28 cellular contexts compared by ENCODE assay signal in the genomic region with DNA sequence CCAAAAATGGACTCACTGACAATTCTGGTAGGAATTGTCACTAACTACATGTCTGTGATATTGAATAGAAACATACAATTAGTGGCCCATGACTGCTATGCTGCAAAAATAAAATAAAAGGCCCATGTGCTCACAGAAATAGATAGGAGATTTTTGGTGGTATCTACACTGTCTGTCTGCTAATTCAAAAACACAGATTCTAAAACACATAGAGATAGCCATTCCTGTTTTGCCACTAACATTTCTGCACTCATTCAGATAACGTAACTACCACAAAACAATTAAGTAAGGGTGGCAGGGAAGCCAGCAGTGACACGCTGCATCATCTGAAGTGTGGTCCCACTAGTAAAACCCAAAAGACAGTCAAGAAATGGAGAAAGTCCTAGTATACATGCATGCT.
"Had no signal": no experiment of that assay in that cellular context is flagged by ENCODE, and none has a peak within 500 bp of the region (broad histone marks: within the 10 kb centered on the region; RNA-seq: fewer than 3 reads in every experiment).

No MANE protein-coding gene starts in this region.

- H3K4me1 Mint-ChIP-seq: activated CD4-positive, alpha-beta memory T cell treated with anti-CD3 and anti-CD28 coated beads, Interleukin-2, amount 10 ng/mL, durations not matched to agents 7 days and 5 days; activated CD4-positive, alpha-beta T cell treated with anti-CD3 and anti-CD28 coated beads, Interleukin-2, amount 10 ng/mL, durations not matched to agents 7 days and 5 days; activated naive CD4-positive, alpha-beta T cell treated with anti-CD3 and anti-CD28 coated beads, Interleukin-2, amount 10 ng/mL, durations not matched to agents 7 days and 5 days; activated naive CD8-positive, alpha-beta T cell treated with anti-CD3 and anti-CD28 coated beads, Interleukin-2, amount 10 ng/mL, durations not matched to agents 7 days and 5 days; endodermal cell had no signal

- H3K27me3 Mint-ChIP-seq: dendritic cell treated with granulocyte-macrophage colony-stimulating factor and Interleukin-4, amounts not matched to agents 40 ng/mL and 50 ng/mL, for 4 days had no signal

- H3K9me3 Mint-ChIP-seq: activated CD4-positive, alpha-beta memory T cell treated with anti-CD3 and anti-CD28 coated beads, Interleukin-2, amount 10 ng/mL, durations not matched to agents 7 days and 5 days; activated CD4-positive, alpha-beta T cell treated with anti-CD3 and anti-CD28 coated beads, Interleukin-2, amount 10 ng/mL, durations not matched to agents 7 days and 5 days; activated naive CD4-positive, alpha-beta T cell treated with anti-CD3 and anti-CD28 coated beads, Interleukin-2, amount 10 ng/mL, durations not matched to agents 7 days and 5 days; activated naive CD4-positive, alpha-beta T cell treated with anti-CD3 and anti-CD28 coated beads, Interleukin-2, amount 50 U/mL, for 72 hours; activated naive CD8-positive, alpha-beta T cell treated with anti-CD3 and anti-CD28 coated beads, Interleukin-2, amount 10 ng/mL, durations not matched to agents 7 days and 5 days; activated T-cell treated with anti-CD3 and anti-CD28 coated beads, Interleukin-2, amount 50 U/mL, for 24 hours; activated T-cell treated with anti-CD3 and anti-CD28 coated beads, Interleukin-2, amount 50 U/mL, for 72 hours; brain; dendritic cell treated with granulocyte-macrophage colony-stimulating factor and Interleukin-4, amounts not matched to agents 40 ng/mL and 50 ng/mL, for 4 days; endodermal cell; WTC11 had no signal

- H3K36me3 Mint-ChIP-seq: activated naive CD4-positive, alpha-beta T cell treated with anti-CD3 and anti-CD28 coated beads, Interleukin-2, amount 10 ng/mL, durations not matched to agents 7 days and 5 days; activated naive CD4-positive, alpha-beta T cell treated with anti-CD3 and anti-CD28 coated beads, Interleukin-2, amount 50 U/mL, for 72 hours; activated naive CD8-positive, alpha-beta T cell treated with anti-CD3 and anti-CD28 coated beads, Interleukin-2, amount 10 ng/mL, durations not matched to agents 7 days and 5 days; brain; WTC11 had no signal

- H3K36me3 ChIP-seq: ascending aorta, breast epithelium, cardiac muscle cell had no signal

- H3K4me3 Mint-ChIP-seq: activated CD4-positive, alpha-beta memory T cell treated with anti-CD3 and anti-CD28 coated beads, Interleukin-2, amount 10 ng/mL, durations not matched to agents 7 days and 5 days; activated CD4-positive, alpha-beta T cell treated with anti-CD3 and anti-CD28 coated beads, Interleukin-2, amount 10 ng/mL, durations not matched to agents 7 days and 5 days; activated naive CD4-positive, alpha-beta T cell treated with anti-CD3 and anti-CD28 coated beads, Interleukin-2, amount 10 ng/mL, durations not matched to agents 7 days and 5 days; activated naive CD8-positive, alpha-beta T cell treated with anti-CD3 and anti-CD28 coated beads, Interleukin-2, amount 10 ng/mL, durations not matched to agents 7 days and 5 days; activated T-cell treated with anti-CD3 and anti-CD28 coated beads, Interleukin-2, amount 50 U/mL, for 24 hours; activated T-cell treated with anti-CD3 and anti-CD28 coated beads, Interleukin-2, amount 50 U/mL, for 72 hours; dendritic cell treated with granulocyte-macrophage colony-stimulating factor and Interleukin-4, amounts not matched to agents 40 ng/mL and 50 ng/mL, for 4 days; endodermal cell; WTC11 had no signal

- H3K27me3 ChIP-seq: ascending aorta, breast epithelium, cardiac muscle cell had no signal

- H3K27ac ChIP-seq: ascending aorta, breast epithelium, cardiac muscle cell, coronary artery, dorsolateral prefrontal cortex, VCaP had no signal

- H3K9me3 ChIP-seq: ascending aorta, breast epithelium had no signal

- H3K4me1 ChIP-seq: ascending aorta, breast epithelium had no signal

- DNase-seq: activated CD4-positive, alpha-beta memory T cell treated with anti-CD3 and anti-CD28 coated beads, Interleukin-2, amount 10 ng/mL, durations not matched to agents 7 days and 5 days; activated CD4-positive, alpha-beta T cell treated with anti-CD3 and anti-CD28 coated beads for 1 hour; activated CD4-positive, alpha-beta T cell treated with anti-CD3 and anti-CD28 coated beads for 4 hours; activated CD4-positive, alpha-beta T cell treated with anti-CD3 and anti-CD28 coated beads, Interleukin-2, amount 10 ng/mL, durations not matched to agents 7 days and 5 days; activated CD4-positive, alpha-beta T cell treated with anti-CD3 and anti-CD28 coated beads, Interleukin-2, amount 50 U/mL, for 4 hours; activated CD8-positive, alpha-beta memory T cell treated with anti-CD3 and anti-CD28 coated beads, Interleukin-2, amount 50 U/mL, for 48 hours; activated gamma-delta T cell; activated naive CD4-positive, alpha-beta T cell; activated naive CD4-positive, alpha-beta T cell treated with anti-CD3 and anti-CD28 coated beads, Interleukin-2, amount 10 ng/mL, durations not matched to agents 7 days and 5 days; activated naive CD8-positive, alpha-beta T cell treated with anti-CD3 and anti-CD28 coated beads, Interleukin-2, amount 10 ng/mL, durations not matched to agents 7 days and 5 days; activated T-cell treated with anti-CD3 and anti-CD28 coated beads for 4 hours; activated T-cell treated with anti-CD3 and anti-CD28 coated beads, Interleukin-2, amount 50 U/mL, for 24 hours; activated T-cell treated with anti-CD3 and anti-CD28 coated beads, Interleukin-2, amount 50 U/mL, for 72 hours; central memory CD4-positive, alpha-beta T cell; cerebellar nuclear complex; dorsolateral prefrontal cortex; effector memory CD4-positive, alpha-beta T cell; endodermal cell; T-helper 2 cell had no signal

- H3K27ac Mint-ChIP-seq: activated CD4-positive, alpha-beta memory T cell treated with anti-CD3 and anti-CD28 coated beads, Interleukin-2, amount 10 ng/mL, durations not matched to agents 7 days and 5 days; activated CD4-positive, alpha-beta T cell treated with anti-CD3 and anti-CD28 coated beads, Interleukin-2, amount 10 ng/mL, durations not matched to agents 7 days and 5 days; activated naive CD4-positive, alpha-beta T cell treated with anti-CD3 and anti-CD28 coated beads, Interleukin-2, amount 10 ng/mL, durations not matched to agents 7 days and 5 days; activated naive CD4-positive, alpha-beta T cell treated with anti-CD3 and anti-CD28 coated beads, Interleukin-2, amount 50 U/mL, for 72 hours; activated naive CD8-positive, alpha-beta T cell treated with anti-CD3 and anti-CD28 coated beads, Interleukin-2, amount 10 ng/mL, durations not matched to agents 7 days and 5 days; activated T-cell treated with anti-CD3 and anti-CD28 coated beads, Interleukin-2, amount 50 U/mL, for 24 hours; activated T-cell treated with anti-CD3 and anti-CD28 coated beads, Interleukin-2, amount 50 U/mL, for 72 hours; dendritic cell treated with granulocyte-macrophage colony-stimulating factor and Interleukin-4, amounts not matched to agents 40 ng/mL and 50 ng/mL, for 4 days; endodermal cell; WTC11 had no signal

- H3K4me3 ChIP-seq: ascending aorta, breast epithelium, cardiac muscle cell, coronary artery, dorsolateral prefrontal cortex had no signal
